In genomic region chr6:43773050-43773956, GRCh38 we compare ENCODE assay signal across 8 cellular contexts. TPM values are rescaled to one million over a fixed set of nuclear protein-coding genes. Genes with fewer than 3 reads are reported as not detected.
DNase-seq lines count a peak whose midpoint lies in the region; ATAC-seq, FAIRE-seq and TF ChIP-seq lines count a peak whose summit lies in the region.

No MANE protein-coding gene starts in this region.

- H3K4me2 ChIP-seq in hepatocyte, result peak overlapping the region; percentile 94

- peaks cover 35% of the 10 kb centered on the region for H3K4me1 ChIP-seq in HUES6 (ENCODE audit: control insufficient read depth, insufficient read depth, low read length)
- H3K4me1 ChIP-seq in SJSA1 (replicated peaks), result peaks cover 54% of the 10 kb centered on the region
- H3K4me1 ChIP-seq in adrenal gland (replicated peaks in 1 of 2), result peaks cover 46 to 47% of the 10 kb centered on the region in 2 donors
- peaks cover 32% of the 10 kb centered on the region for H3K4me1 ChIP-seq in hepatocyte (ENCODE audit: insufficient read depth)
- H3K4me1 ChIP-seq in small intestine (ENCODE audit: control insufficient read depth in 2 of 2, insufficient read depth in 1 of 2, low read depth in 1 of 2, low read length in 1 of 2), result peaks cover 0 to 2% of the 10 kb centered on the region in 2 donors

- H3K9me2 ChIP-seq in hepatocyte (replicated peaks; ENCODE audit: insufficient read depth), result no peaks in the 10 kb centered on the region

- H3K9ac ChIP-seq in HUES6 (ENCODE audit: low read length), result peak overlapping the region; percentile 3

- H3K36me3 ChIP-seq in HUES6 (ENCODE audit: control insufficient read depth, insufficient read depth, low read length) (peaks cover 20% of the 10 kb centered on the region), SJSA1 (peaks cover 79% of the 10 kb centered on the region), adrenal gland (replicated peaks in 1 of 2) (peaks cover 0 to 14% of the 10 kb centered on the region in 2 donors), hepatocyte (replicated peaks; ENCODE audit: insufficient read depth, low read depth) (no peaks in the 10 kb centered on the region), small intestine (ENCODE audit: control insufficient read depth in 2 of 2, insufficient read depth in 2 of 2, low read length in 2 of 2) (peaks cover 2 to 9% of the 10 kb centered on the region in 2 donors)

- DNase-seq in GF-D8 (lab: John Stamatoyannopoulos, UW), result peak; percentile 56
- DNase-seq in SJSA1 (ENCODE audit: low read depth in 1 of 2, low spot score in 2 of 2), result peak; percentile 60 to 69
- peak; percentile 68 to 83 (median 73) for DNase-seq in adrenal gland
- DNase-seq in hepatocyte (ENCODE audit: low spot score), result peak; percentile 71
- peak; percentile 82 for DNase-seq in small intestine

- intact Hi-C loops in adrenal gland (cut with DNase I), result loop anchor here in 1 of 2 donors (5.0 kb wide), 1 partner anchor 64 kb away; no protein-coding TSS in a partner anchor

- H3K27ac ChIP-seq in HUES6 (ENCODE audit: low read depth, low read length), result no peak overlapping the region
- no peak overlapping the region for H3K27ac ChIP-seq in SJSA1
- peak overlapping the region; percentile 20 to 97 (median 94) for H3K27ac ChIP-seq in adrenal gland
- peak overlapping the region; percentile 97 for H3K27ac ChIP-seq in hepatocyte
- peak overlapping the region; percentile 94 to 99 for H3K27ac ChIP-seq in small intestine (ENCODE audit: low read depth in 1 of 2, low read length in 1 of 2)

- peaks cover 74% of the 10 kb centered on the region for H4K20me1 ChIP-seq in hepatocyte (ENCODE audit: insufficient read depth, poor library complexity, severe bottlenecking)

- H3K9me3 ChIP-seq in HUES6 (ENCODE audit: control insufficient read depth, insufficient read depth, low read depth, low read length) (no peaks in the 10 kb centered on the region), SJSA1 (replicated peaks) (no peaks in the 10 kb centered on the region), adrenal gland (replicated peaks in 1 of 3) (no peaks in the 10 kb centered on the region), hepatocyte (ENCODE audit: low read depth) (no peaks in the 10 kb centered on the region), small intestine (ENCODE audit: control insufficient read depth, low read depth) (no peaks in the 10 kb centered on the region)

- no peak for ATAC-seq in GM19035 (IDR thresholded peaks at IDR 0.05; ENCODE audit: unreplicated experiment)
- no peak for ATAC-seq in HG03039 (IDR thresholded peaks at IDR 0.05; ENCODE audit: unreplicated experiment)

- peaks cover 82% of the 10 kb centered on the region for H3K79me2 ChIP-seq in hepatocyte

- H3K4me3 ChIP-seq in HUES6 (ENCODE audit: low read depth, low read length), result peak overlapping the region; percentile 89
- peak overlapping the region; percentile 84 for H3K4me3 ChIP-seq in SJSA1
- peak overlapping the region in 2 of 4 donors; percentile 75 to 84 for H3K4me3 ChIP-seq in adrenal gland
- peak overlapping the region; percentile 98 for H3K4me3 ChIP-seq in hepatocyte
- H3K4me3 ChIP-seq in small intestine (ENCODE audit: low read depth in 1 of 2, low read length in 2 of 2), result peak overlapping the region; percentile 90 to 94

- H2AFZ ChIP-seq in hepatocyte, result no peak overlapping the region

- FAIRE-seq in small intestine (lab: Jason Lieb, UNC), result no peak

- TF ChIP-seq POLR2A in adrenal gland (IDR thresholded peaks at IDR 0.05), result peak in 1 of 2 donors; percentile 36

- TF ChIP-seq CTCF in adrenal gland (IDR thresholded peaks at IDR 0.05), result peak; percentile 24 to 64 (median 56)
- TF ChIP-seq CTCF in hepatocyte (IDR thresholded peaks at IDR 0.05; ENCODE audit: poor library complexity), result peak; percentile 57

- H3K27me3 ChIP-seq in HUES6 (ENCODE audit: control insufficient read depth, insufficient read depth, low read length) (no peaks in the 10 kb centered on the region), SJSA1 (replicated peaks) (no peaks in the 10 kb centered on the region; the same call in 1 of the 2 replicates), adrenal gland (no peaks in the 10 kb centered on the region), hepatocyte (no peaks in the 10 kb centered on the region), small intestine (ENCODE audit: control insufficient read depth in 2 of 2, insufficient read depth in 2 of 2, low read length in 2 of 2) (no peaks in the 10 kb centered on the region)

- 31 to 41% (median 39%) methylated on average over 10 to 12 of the region's 12 CpGs for WGBS in adrenal gland, 4 donors
- 50% methylated on average over 11 of the region's 12 CpGs for WGBS in hepatocyte (ENCODE audit: low lambda C conversion rate, missing lambda C conversion rate)
- 21 to 38% (median 36%) methylated on average over 12 of the region's 12 CpGs for WGBS in small intestine, 3 donors

RNA-seq across cellular contexts. Expression of gene VEGFA, which starts 3.3 kb away (rescaled TPM):
- total RNA-seq in SJSA1 (2014; rRNA removed; shearing (Covaris generic)), result 61.0 and 80.2 TPM in 2 replicates
- 100 to 1,000 TPM in 3 of 8 donors, 10 to 100 TPM in 5; 31.5 to 343 (median 67.0) TPM for total RNA-seq in adrenal gland
- polyA plus RNA-seq in adrenal gland, result 100 to 1,000 TPM in 2 of 3 donors, 10 to 100 TPM in 1; 89.5 to 146 (median 129) TPM
- total RNA-seq in hepatocyte, result 165 and 179 TPM in 2 replicates
- 129 and 148 TPM in 2 replicates for polyA plus RNA-seq in hepatocyte
- polyA plus RNA-seq in small intestine, result 100 to 1,000 TPM; 100 to 144 (median 107) TPM

Comparison
In these comparisons a context has a peak if more than half of its experiments do, and no peak if none do; other contexts are left out.
1. H3K27ac ChIP-seq: peak in adrenal gland (5 of 5), hepatocyte (single experiment) and small intestine (2 of 2); none in HUES6 (single experiment) and SJSA1 (single experiment).
2. Peak in every context shown above with its lines, with median percentiles within 50 percentile points of each other: DNase-seq.